ENCODE assay signal across 15 cellular contexts in genomic region chr6:137754366-137754765, GRCh38.
DNase-seq lines count a peak whose midpoint lies in the region; ATAC-seq, FAIRE-seq and TF ChIP-seq lines count a peak whose summit lies in the region.
"Had no signal": no experiment of that assay in that cellular context is flagged by ENCODE, and none has a peak within 500 bp of the region (broad histone marks: within the 10 kb centered on the region; RNA-seq: fewer than 3 reads in every experiment).

No MANE protein-coding gene starts in this region.

- no peaks in the 10 kb centered on the region for H3K27me3 Mint-ChIP-seq in stimulated activated naive CD8-positive, alpha-beta T cell treated with anti-CD3 and anti-CD28 coated beads, Interleukin-15, Interleukin-2, amounts not matched to agents 100 ng/mL and 50 ng/mL, for 24 hours

- intact Hi-C loops in pancreas (cut with DNase I) = no loop called here

- no peaks in the 10 kb centered on the region for H3K36me3 ChIP-seq in pancreas

- no peaks in the 10 kb centered on the region for H3K9me3 ChIP-seq in pancreas
- H3K9me3 ChIP-seq: A549 had no signal

- no peak for FAIRE-seq in pancreas (lab: Jason Lieb, UNC)
- FAIRE-seq: A549 had no signal

- peak overlapping the region; percentile 6 for H3K4me3 Mint-ChIP-seq in stimulated activated naive CD8-positive, alpha-beta T cell treated with anti-CD3 and anti-CD28 coated beads, Interleukin-15, Interleukin-2, amounts not matched to agents 100 ng/mL and 50 ng/mL, for 24 hours
- H3K4me3 Mint-ChIP-seq in stimulated activated effector memory CD8-positive, alpha-beta T cell treated with anti-CD3 and anti-CD28 coated beads, Interleukin-12 subunit alpha, Interleukin-12 subunit beta, amount 100 ng/mL, for 72 hours = no peak overlapping the region
- H3K4me3 Mint-ChIP-seq: activated naive CD4-positive, alpha-beta T cell treated with anti-CD3 and anti-CD28 coated beads for 36 hours; central memory CD8-positive, alpha-beta T cell had no signal

- no peaks in the 10 kb centered on the region for H3K4me1 ChIP-seq in pancreas
- H3K4me1 ChIP-seq: A549 had no signal

- peak overlapping the region; percentile 38 for H3K27ac Mint-ChIP-seq in stimulated activated naive CD8-positive, alpha-beta T cell treated with anti-CD3 and anti-CD28 coated beads, Interleukin-15, Interleukin-2, amounts not matched to agents 100 ng/mL and 50 ng/mL, for 24 hours
- no peak overlapping the region for H3K27ac Mint-ChIP-seq in stimulated activated effector memory CD8-positive, alpha-beta T cell treated with anti-CD3 and anti-CD28 coated beads, Interleukin-12 subunit alpha, Interleukin-12 subunit beta, amount 100 ng/mL, for 72 hours
- H3K27ac Mint-ChIP-seq: activated naive CD4-positive, alpha-beta T cell treated with anti-CD3 and anti-CD28 coated beads for 36 hours had no signal

- no peak for DNase-seq in stimulated activated naive CD8-positive, alpha-beta T cell treated with anti-CD3 and anti-CD28 coated beads, Interleukin-15, Interleukin-2, amounts not matched to agents 100 U/mL and 50 U/mL, for 24 hours
- DNase-seq in NOMO-1 (lab: John Stamatoyannopoulos, UW; ENCODE audit: unreplicated experiment in 2 of 2) = peak; percentile 33 to 88
- DNase-seq in stimulated activated effector memory CD8-positive, alpha-beta T cell treated with anti-CD3 and anti-CD28 coated beads, Interleukin-12 subunit alpha, Interleukin-12 subunit beta, amount 100 ng/mL, for 72 hours (ENCODE audit: low spot score in 2 of 2) = no peak
- no peak for DNase-seq in ecto neural progenitor cell (ENCODE audit: low spot score)
- DNase-seq in pancreas = no peak
- DNase-seq: activated CD4-positive, alpha-beta T cell treated with anti-CD3 and anti-CD28 coated beads, Interleukin-2, amount 50 U/mL, for 48 hours; activated naive CD4-positive, alpha-beta T cell treated with anti-CD3 and anti-CD28 coated beads for 36 hours; EL; NCI-H446 treated with DMSO at 0.1 percent for 48 hours had no signal

- H3K4me3 ChIP-seq in pancreas = no peak overlapping the region
- H3K4me3 ChIP-seq: A549 had no signal

- WGBS in pancreas, 2 donors = 71% methylated on average over 3 of the region's 3 CpGs

- H3K4me1 Mint-ChIP-seq in stimulated activated naive CD8-positive, alpha-beta T cell treated with anti-CD3 and anti-CD28 coated beads, Interleukin-15, Interleukin-2, amounts not matched to agents 100 ng/mL and 50 ng/mL, for 24 hours (ENCODE audit: low read depth) = peaks cover 32% of the 10 kb centered on the region
- H3K4me1 Mint-ChIP-seq in stimulated activated effector memory CD8-positive, alpha-beta T cell treated with anti-CD3 and anti-CD28 coated beads, Interleukin-12 subunit alpha, Interleukin-12 subunit beta, amount 100 ng/mL, for 72 hours = no peaks in the 10 kb centered on the region
- H3K4me1 Mint-ChIP-seq: central memory CD8-positive, alpha-beta T cell had no signal

- no peak for TF ChIP-seq CTCF in pancreas (IDR thresholded peaks at IDR 0.05)

- H3K27me3 ChIP-seq in pancreas = no peaks in the 10 kb centered on the region

- ATAC-seq in stimulated activated naive CD8-positive, alpha-beta T cell treated with anti-CD3 and anti-CD28 coated beads, Interleukin-15, Interleukin-2, amounts not matched to agents 100 U/mL and 50 U/mL, for 24 hours = no peak
- ATAC-seq in HG02870 (IDR thresholded peaks at IDR 0.05; ENCODE audit: unreplicated experiment) (peak; percentile 56), HG02840 (IDR thresholded peaks at IDR 0.05; ENCODE audit: low FRiP score, unreplicated experiment) (no peak), pancreas (no peak)
- no peak for ATAC-seq in stimulated activated effector memory CD8-positive, alpha-beta T cell treated with anti-CD3 and anti-CD28 coated beads, Interleukin-12 subunit alpha, Interleukin-12 subunit beta, amount 100 ng/mL, for 72 hours
- ATAC-seq: A549, SK-N-SH treated with all-trans-retinoic acid at 6 μM for 48 hours had no signal

- no peaks in the 10 kb centered on the region for H3K9me3 Mint-ChIP-seq in stimulated activated naive CD8-positive, alpha-beta T cell treated with anti-CD3 and anti-CD28 coated beads, Interleukin-15, Interleukin-2, amounts not matched to agents 100 ng/mL and 50 ng/mL, for 24 hours
- no peaks in the 10 kb centered on the region for H3K9me3 Mint-ChIP-seq in stimulated activated effector memory CD8-positive, alpha-beta T cell treated with anti-CD3 and anti-CD28 coated beads, Interleukin-12 subunit alpha, Interleukin-12 subunit beta, amount 100 ng/mL, for 72 hours
- H3K9me3 Mint-ChIP-seq: activated naive CD4-positive, alpha-beta T cell treated with anti-CD3 and anti-CD28 coated beads for 36 hours; central memory CD8-positive, alpha-beta T cell had no signal

- no peak overlapping the region for H3K27ac ChIP-seq in pancreas
- H3K27ac ChIP-seq: A549 had no signal

- no peaks in the 10 kb centered on the region for H3K36me3 Mint-ChIP-seq in stimulated activated naive CD8-positive, alpha-beta T cell treated with anti-CD3 and anti-CD28 coated beads, Interleukin-15, Interleukin-2, amounts not matched to agents 100 ng/mL and 50 ng/mL, for 24 hours (ENCODE audit: low read depth)
- H3K36me3 Mint-ChIP-seq in stimulated activated effector memory CD8-positive, alpha-beta T cell treated with anti-CD3 and anti-CD28 coated beads, Interleukin-12 subunit alpha, Interleukin-12 subunit beta, amount 100 ng/mL, for 72 hours = no peaks in the 10 kb centered on the region

Comparison
In these comparisons a context has a peak if more than half of its experiments do, and no peak if none do; other contexts are left out.
1. DNase-seq: peak in NOMO-1 (2 of 2); none in stimulated activated naive CD8-positive, alpha-beta T cell treated with anti-CD3 and anti-CD28 coated beads, Interleukin-15, Interleukin-2, amounts not matched to agents 100 U/mL and 50 U/mL, for 24 hours (single experiment), stimulated activated effector memory CD8-positive, alpha-beta T cell treated with anti-CD3 and anti-CD28 coated beads, Interleukin-12 subunit alpha, Interleukin-12 subunit beta, amount 100 ng/mL, for 72 hours (0 of 2), ecto neural progenitor cell (single experiment) and pancreas (0 of 6).